In genomic region chr4:38583102-38583501, GRCh38 we compare ENCODE assay signal across 12 cellular contexts.
DNase-seq lines count a peak whose midpoint lies in the region; ATAC-seq lines count a peak whose summit lies in the region.
"Had no signal": no experiment of that assay in that cellular context is flagged by ENCODE, and none has a peak within 500 bp of the region (broad histone marks: within the 10 kb centered on the region; RNA-seq: fewer than 3 reads in every experiment).

No MANE protein-coding gene starts in this region.

- H3K9me3 Mint-ChIP-seq in activated naive CD8-positive, alpha-beta T cell treated with anti-CD3 and anti-CD28 coated beads, Interleukin-2, amount 50 U/mL, for 24 hours = peaks cover 3% of the 10 kb centered on the region

- H2AK5ac ChIP-seq in neuronal stem cell (ENCODE audit: low read depth, low read length) = no peak overlapping the region

- H3K27me3 ChIP-seq in BLaER1 treated with 17β-estradiol and CSF1 and Interleukin-3, amounts not matched to agents 10 nM and 100 nM = no peaks in the 10 kb centered on the region
- H3K27me3 ChIP-seq in neuronal stem cell (ENCODE audit: control insufficient read depth in 3 of 3, insufficient read depth in 3 of 3, low read depth in 1 of 3, low read length in 3 of 3) = no peaks in the 10 kb centered on the region

- H3K9me3 ChIP-seq in BLaER1 treated with 17β-estradiol and CSF1 and Interleukin-3, amounts not matched to agents 10 nM and 100 nM (replicated peaks in 1 of 11) = peaks cover 0 to 15% (median 0%) of the 10 kb centered on the region in 11 experiments; a peak in 5 of 22 replicates
- H3K9me3 ChIP-seq in neuronal stem cell (replicated peaks in 1 of 2; ENCODE audit: control insufficient read depth in 2 of 2, insufficient read depth in 1 of 2, low read depth in 1 of 2, low read length in 2 of 2) = no peaks in the 10 kb centered on the region

- peak overlapping the region in 5 of 11 experiments; percentile 2 to 76 (median 57); a peak in 6 of 22 replicates for H3K27ac ChIP-seq in BLaER1 treated with 17β-estradiol and CSF1 and Interleukin-3, amounts not matched to agents 10 nM and 100 nM
- no peak overlapping the region for H3K27ac ChIP-seq in neuronal stem cell (replicated peaks; ENCODE audit: low read length)

- peak overlapping the region; percentile 27 to 81 (median 61) for H3K4me2 ChIP-seq in BLaER1 treated with 17β-estradiol and CSF1 and Interleukin-3, amounts not matched to agents 10 nM and 100 nM
- H3K4me2 ChIP-seq in neuronal stem cell (ENCODE audit: insufficient read depth, low read length, poor library complexity, severe bottlenecking) = no peak overlapping the region

- peak; percentile 28 for DNase-seq in Jurkat, Clone E6-1 (ENCODE audit: low read depth, low spot score)
- peak; percentile 27 for DNase-seq in activated naive CD8-positive, alpha-beta T cell treated with anti-CD3 and anti-CD28 coated beads, Interleukin-2, amount 50 U/mL, for 24 hours
- DNase-seq in neuronal stem cell (ENCODE audit: low spot score) (no peak), GM19240 (ENCODE audit: insufficient read length, low spot score) (no peak), Ammon's horn (ENCODE audit: low spot score) (no peak), SW480 (ENCODE audit: low spot score) (no peak)
- DNase-seq: hippocampal formation, NCI-H748 treated with DMSO at 0.1 percent for 48 hours, substantia nigra had no signal

- no peak overlapping the region for H2BK15ac ChIP-seq in neuronal stem cell (ENCODE audit: low read length)

- H3K23ac ChIP-seq in neuronal stem cell (ENCODE audit: low read depth, low read length, poor library complexity) = no peak overlapping the region

- peak overlapping the region in 2 of 11 experiments; percentile 26 to 54; a peak in 4 of 22 replicates for H3K9ac ChIP-seq in BLaER1 treated with 17β-estradiol and CSF1 and Interleukin-3, amounts not matched to agents 10 nM and 100 nM
- H3K9ac ChIP-seq in neuronal stem cell (ENCODE audit: low read depth, low read length, poor library complexity) = no peak overlapping the region

- no peak overlapping the region for H3K18ac ChIP-seq in neuronal stem cell (ENCODE audit: low read length)

- H3K36me3 ChIP-seq in BLaER1 treated with 17β-estradiol and CSF1 and Interleukin-3, amounts not matched to agents 10 nM and 100 nM = no peaks in the 10 kb centered on the region
- no peaks in the 10 kb centered on the region for H3K36me3 ChIP-seq in neuronal stem cell (replicated peaks in 1 of 2; ENCODE audit: control insufficient read depth in 2 of 2, insufficient read depth in 2 of 2, low read length in 2 of 2)

- H4K91ac ChIP-seq in neuronal stem cell (ENCODE audit: low read depth, low read length, poor library complexity) = no peak overlapping the region

- no peak overlapping the region for H3K27ac Mint-ChIP-seq in activated naive CD8-positive, alpha-beta T cell treated with anti-CD3 and anti-CD28 coated beads, Interleukin-2, amount 50 U/mL, for 24 hours
- H3K27ac Mint-ChIP-seq: T-helper 1 cell treated with Interleukin-12 subunit alpha and Interleukin-12 subunit beta and Interleukin-4 antibody, amounts not matched to agents 30 μg/mL and 1 μg/mL, for 36 hours had no signal

- H3K14ac ChIP-seq in neuronal stem cell (ENCODE audit: low read length) = no peak overlapping the region

- H3K4me3 Mint-ChIP-seq in activated naive CD8-positive, alpha-beta T cell treated with anti-CD3 and anti-CD28 coated beads, Interleukin-2, amount 50 U/mL, for 24 hours = no peak overlapping the region
- H3K4me3 Mint-ChIP-seq: T-helper 1 cell treated with Interleukin-12 subunit alpha and Interleukin-12 subunit beta and Interleukin-4 antibody, amounts not matched to agents 30 μg/mL and 1 μg/mL, for 36 hours had no signal

- peak overlapping the region; percentile 23 for H2AFZ ChIP-seq in neuronal stem cell (ENCODE audit: low read length)

- H2BK12ac ChIP-seq in neuronal stem cell (ENCODE audit: low read length) = no peak overlapping the region

- H4K8ac ChIP-seq in neuronal stem cell (ENCODE audit: low read depth, low read length) = no peak overlapping the region

- no peak overlapping the region for H2BK5ac ChIP-seq in neuronal stem cell (ENCODE audit: low read length)

- H3K4me3 ChIP-seq in BLaER1 treated with 17β-estradiol and CSF1 and Interleukin-3, amounts not matched to agents 10 nM and 100 nM = no peak overlapping the region
- no peak overlapping the region for H3K4me3 ChIP-seq in Jurkat, Clone E6-1 (ENCODE audit: low read length)
- H3K4me3 ChIP-seq in neuronal stem cell (ENCODE audit: low read length in 2 of 2) = no peak overlapping the region

- ATAC-seq in activated naive CD8-positive, alpha-beta T cell treated with anti-CD3 and anti-CD28 coated beads, Interleukin-2, amount 50 U/mL, for 24 hours = peak; percentile 97
- ATAC-seq in HG03095 (IDR thresholded peaks at IDR 0.05; ENCODE audit: unreplicated experiment) = no peak

- peaks cover 12 to 87% (median 17%) of the 10 kb centered on the region in 10 experiments for H3K4me1 ChIP-seq in BLaER1 treated with 17β-estradiol and CSF1 and Interleukin-3, amounts not matched to agents 10 nM and 100 nM
- H3K4me1 ChIP-seq in neuronal stem cell (ENCODE audit: control insufficient read depth in 2 of 2, insufficient read depth in 1 of 2, low read depth in 1 of 2, low read length in 2 of 2) = peaks cover 0 to 9% of the 10 kb centered on the region in 2 donors

- H3K4ac ChIP-seq in neuronal stem cell (ENCODE audit: low read length) = no peak overlapping the region

- H3K79me1 ChIP-seq in neuronal stem cell (ENCODE audit: low read depth, low read length) = no peaks in the 10 kb centered on the region

- no peaks in the 10 kb centered on the region for H4K20me1 ChIP-seq in BLaER1 treated with 17β-estradiol and CSF1 and Interleukin-3, amounts not matched to agents 10 nM and 100 nM

- H2BK120ac ChIP-seq in neuronal stem cell (ENCODE audit: low read depth, low read length) = no peak overlapping the region

- H3K4me1 Mint-ChIP-seq in activated naive CD8-positive, alpha-beta T cell treated with anti-CD3 and anti-CD28 coated beads, Interleukin-2, amount 50 U/mL, for 24 hours = peaks cover 13% of the 10 kb centered on the region

- H3K27me3 Mint-ChIP-seq in activated naive CD8-positive, alpha-beta T cell treated with anti-CD3 and anti-CD28 coated beads, Interleukin-2, amount 50 U/mL, for 24 hours = peaks cover 2% of the 10 kb centered on the region

- WGBS in neuronal stem cell (ENCODE audit: extremely low coverage in 2 of 2, insufficient read length in 2 of 2, insufficient replicate concordance in 1 of 2), 2 donors = no CpG with 5 or more reads among the region's 2 CpGs

- no peaks in the 10 kb centered on the region for H3K36me3 Mint-ChIP-seq in activated naive CD8-positive, alpha-beta T cell treated with anti-CD3 and anti-CD28 coated beads, Interleukin-2, amount 50 U/mL, for 24 hours (ENCODE audit: low read depth)

Comparison
In these comparisons a context has a peak if more than half of its experiments do, and no peak if none do; other contexts are left out.
1. DNase-seq: peak in Jurkat, Clone E6-1 (single experiment) and activated naive CD8-positive, alpha-beta T cell treated with anti-CD3 and anti-CD28 coated beads, Interleukin-2, amount 50 U/mL, for 24 hours (single experiment); none in neuronal stem cell (single experiment), GM19240 (single experiment), Ammon's horn (single experiment) and SW480 (single experiment).